12 cellular contexts compared by ENCODE assay signal in genomic region chr1:37482004-37482785, GRCh38. TPM values are rescaled to one million over a fixed set of nuclear protein-coding genes. Genes with fewer than 3 reads are reported as not detected.
DNase-seq lines count a peak whose midpoint lies in the region; ATAC-seq and TF ChIP-seq lines count a peak whose summit lies in the region.
"Had no signal": no experiment of that assay in that cellular context is flagged by ENCODE, and none has a peak within 500 bp of the region (broad histone marks: within the 10 kb centered on the region; RNA-seq: fewer than 3 reads in every experiment).

No MANE protein-coding gene starts in this region.

- no peaks in the 10 kb centered on the region for H3K27me3 ChIP-seq in vagina

- H3K27ac ChIP-seq in vagina = peak overlapping the region; percentile 98
- H3K27ac ChIP-seq: WERI-Rb-1 had no signal

- peaks cover 66% of the 10 kb centered on the region for H3K4me1 ChIP-seq in vagina

- peaks cover 3 to 47% of the 10 kb centered on the region in 2 donors for H3K36me3 ChIP-seq in vagina

- no peaks in the 10 kb centered on the region for H3K9me3 Mint-ChIP-seq in stimulated activated naive CD8-positive, alpha-beta T cell treated with anti-CD3 and anti-CD28 coated beads, Interleukin-15, Interleukin-2, amounts not matched to agents 100 ng/mL and 50 ng/mL, for 24 hours
- no peaks in the 10 kb centered on the region for H3K9me3 Mint-ChIP-seq in activated naive CD8-positive, alpha-beta T cell (ENCODE audit: low read depth)
- H3K9me3 Mint-ChIP-seq: mesothelial cell of epicardium had no signal

- no peak for ATAC-seq in stimulated activated naive CD8-positive, alpha-beta T cell treated with anti-CD3 and anti-CD28 coated beads, Interleukin-15, Interleukin-2, amounts not matched to agents 100 U/mL and 50 U/mL, for 24 hours
- no peak for ATAC-seq in GM18909 (IDR thresholded peaks at IDR 0.05; ENCODE audit: poor library complexity, unreplicated experiment)

- H3K27ac Mint-ChIP-seq in stimulated activated naive CD8-positive, alpha-beta T cell treated with anti-CD3 and anti-CD28 coated beads, Interleukin-15, Interleukin-2, amounts not matched to agents 100 ng/mL and 50 ng/mL, for 24 hours = peak overlapping the region; percentile 83
- peak overlapping the region; percentile 98 for H3K27ac Mint-ChIP-seq in activated naive CD8-positive, alpha-beta T cell
- H3K27ac Mint-ChIP-seq: mesothelial cell of epicardium had no signal

- peaks cover 55% of the 10 kb centered on the region for H3K4me1 Mint-ChIP-seq in stimulated activated naive CD8-positive, alpha-beta T cell treated with anti-CD3 and anti-CD28 coated beads, Interleukin-15, Interleukin-2, amounts not matched to agents 100 ng/mL and 50 ng/mL, for 24 hours (ENCODE audit: low read depth)
- peaks cover 50% of the 10 kb centered on the region for H3K4me1 Mint-ChIP-seq in activated naive CD8-positive, alpha-beta T cell (ENCODE audit: low read depth)

- DNase-seq in stimulated activated naive CD8-positive, alpha-beta T cell treated with anti-CD3 and anti-CD28 coated beads, Interleukin-15, Interleukin-2, amounts not matched to agents 100 U/mL and 50 U/mL, for 24 hours = no peak
- peak; percentile 69 for DNase-seq in mesenteric fat pad (ENCODE audit: low spot score)
- no peak for DNase-seq in vagina (ENCODE audit: extremely low spot score in 2 of 2)
- DNase-seq in OCI-M2 (lab: John Stamatoyannopoulos, UW; ENCODE audit: unreplicated experiment) = no peak
- no peak for DNase-seq in NCI-H1048 (lab: John Stamatoyannopoulos, UW)
- DNase-seq: KBM-7, NCI-H1694, WERI-Rb-1 had no signal

- intact Hi-C loops in vagina (cut with DNase I) = loop anchor here (10.0 kb wide), 1 partner anchor 203 kb away; no protein-coding TSS in a partner anchor

- H3K4me3 Mint-ChIP-seq in stimulated activated naive CD8-positive, alpha-beta T cell treated with anti-CD3 and anti-CD28 coated beads, Interleukin-15, Interleukin-2, amounts not matched to agents 100 ng/mL and 50 ng/mL, for 24 hours = peak overlapping the region; percentile 98
- peak overlapping the region; percentile 44 for H3K4me3 Mint-ChIP-seq in activated naive CD8-positive, alpha-beta T cell
- H3K4me3 Mint-ChIP-seq: mesothelial cell of epicardium had no signal

- no peaks in the 10 kb centered on the region for H3K27me3 Mint-ChIP-seq in stimulated activated naive CD8-positive, alpha-beta T cell treated with anti-CD3 and anti-CD28 coated beads, Interleukin-15, Interleukin-2, amounts not matched to agents 100 ng/mL and 50 ng/mL, for 24 hours
- H3K27me3 Mint-ChIP-seq in activated naive CD8-positive, alpha-beta T cell = no peaks in the 10 kb centered on the region

- H3K9me3 ChIP-seq in vagina = no peaks in the 10 kb centered on the region

- peaks cover 49% of the 10 kb centered on the region for H3K36me3 Mint-ChIP-seq in stimulated activated naive CD8-positive, alpha-beta T cell treated with anti-CD3 and anti-CD28 coated beads, Interleukin-15, Interleukin-2, amounts not matched to agents 100 ng/mL and 50 ng/mL, for 24 hours (ENCODE audit: low read depth)
- H3K36me3 Mint-ChIP-seq in activated naive CD8-positive, alpha-beta T cell = peaks cover 13% of the 10 kb centered on the region

- no peak overlapping the region for H3K4me3 ChIP-seq in vagina

- no peak for TF ChIP-seq POLR2A in vagina (IDR thresholded peaks at IDR 0.05)

- no peak for TF ChIP-seq CTCF in vagina (IDR thresholded peaks at IDR 0.05)

RNA-seq across cellular contexts. Expression of gene ZC3H12A, which starts 7.8 kb away (rescaled TPM):
- total RNA-seq in mesenteric fat pad = 34.2 TPM
- 51.6 TPM for total RNA-seq in vagina

RNA-seq across cellular contexts. Expression of gene MEAF6, which starts 32.4 kb away (rescaled TPM):
- total RNA-seq in mesenteric fat pad (43.4 TPM), vagina (54.5 TPM)
